In genomic region chr12:31772685-31773222, GRCh38 we compare ENCODE assay signal across 1 cellular context.
TF ChIP-seq lines count a peak whose summit lies in the region.

No MANE protein-coding gene starts in this region.

TF ChIP-seq in GM23338, 12 proteins besides CTCF, POLR2A, EP300 and RAD21:
- no peak for TF ChIP-seq ZNF462 (CRISPR knock-in tag; IDR thresholded peaks at IDR 0.05)
